ENCODE assay signal across 1 cellular context in the genomic region with DNA sequence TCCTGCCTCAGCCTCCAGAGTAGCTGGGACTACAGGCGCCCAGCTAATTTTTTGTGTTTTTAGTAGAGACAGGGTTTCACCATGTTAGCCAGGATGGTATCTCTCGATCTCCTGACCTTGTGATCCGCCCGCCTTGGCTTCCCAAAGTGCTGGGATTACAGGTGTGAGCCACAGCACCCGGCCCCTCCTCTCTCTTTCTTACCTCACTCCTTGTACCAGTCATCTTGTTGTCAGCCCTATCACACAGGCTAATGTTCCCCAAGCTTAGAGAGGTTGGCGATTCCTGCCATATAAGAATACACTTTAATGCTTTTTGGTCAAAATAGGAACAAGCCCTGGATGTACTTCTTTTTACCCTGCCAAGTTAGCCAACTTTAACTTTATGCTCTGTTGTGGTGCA.
A peak's percentile ranks its signal among the peaks of the same experiment; 100 is the strongest.
TF ChIP-seq lines count a peak whose summit lies in the region.

No MANE protein-coding gene starts in this region.

TF ChIP-seq in HEK293, 187 proteins besides CTCF, POLR2A, EP300 and RAD21:
- 0 out of 2 replicates have a peak, but pooled peaks have one; percentile 2 for TF ChIP-seq SCRT1 (tag by site-specific recombination; IDR thresholded peaks at IDR 0.05; ENCODE audit: borderline replicate concordance)
TF ChIP-seq in HEK293: peak in this region for 1; not testable (repeated sequence) for 186.
